29 cellular contexts compared by ENCODE assay signal in the genomic region with DNA sequence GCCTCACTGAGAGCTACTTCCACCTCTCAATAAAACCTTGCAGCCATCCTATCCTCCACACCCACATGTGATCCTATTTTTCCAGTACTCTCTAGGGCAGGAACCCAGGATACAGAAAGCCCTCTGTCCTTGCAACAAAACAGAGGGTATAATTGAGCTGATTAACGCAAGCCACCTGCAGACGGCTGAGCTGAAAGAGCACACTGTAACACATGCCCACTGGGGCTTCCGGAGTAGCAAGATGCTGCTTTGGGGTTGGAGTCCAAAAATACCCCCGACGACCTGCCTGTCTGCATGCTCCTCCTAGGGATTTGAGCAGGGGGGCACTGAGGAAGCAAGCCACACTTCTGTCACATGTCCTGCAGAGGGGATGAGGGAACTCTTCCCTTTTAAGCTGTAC.
"Had no signal": no experiment of that assay in that cellular context is flagged by ENCODE, and none has a peak within 500 bp of the region (broad histone marks: within the 10 kb centered on the region; RNA-seq: fewer than 3 reads in every experiment).

No MANE protein-coding gene starts in this region.

- DNase-seq: activated CD4-positive, alpha-beta T cell treated with anti-CD3 and anti-CD28 coated beads, Interleukin-2, amount 10 ng/mL, durations not matched to agents 24 days and 14 days; activated CD4-positive, alpha-beta T cell treated with anti-CD3 and anti-CD28 coated beads, Interleukin-2, amount 50 U/mL, for 4 hours; activated CD8-positive, alpha-beta T cell treated with anti-CD3 and anti-CD28 coated beads for 36 hours; activated gamma-delta T cell; activated naive CD4-positive, alpha-beta T cell treated with anti-CD3 and anti-CD28 coated beads for 36 hours; activated T-cell treated with anti-CD3 and anti-CD28 coated beads, Interleukin-2, amount 50 U/mL, for 1 hour; adrenal gland; cerebellar nuclear complex; Kasumi-1; KG1; MM.1S; MV-4-11; NCI-H1092; NCI-H1436 treated with DMSO at 0.1 percent for 48 hours; NCI-H1694 treated with DMSO at 0.1 percent for 48 hours; NCI-H2029; NCI-H2107; NCI-H2171; NCI-H2227 treated with DMSO at 0.1 percent for 48 hours; NCI-H446; NCI-H510A treated with DMSO at 0.1 percent for 48 hours; NCI-H526 treated with DMSO at 0.1 percent for 48 hours; NCI-H774; PC-9; Right ventricle myocardium superior; T1000 had no signal

- H3K4me3 ChIP-seq: adrenal gland, PC-9, SK-N-MC had no signal

- H3K4me1 ChIP-seq: adrenal gland had no signal

- H3K27ac ChIP-seq: adrenal gland, PC-9, SK-N-MC had no signal

- FAIRE-seq: bronchial epithelial cell, RCC 7860 had no signal

- H3K36me3 ChIP-seq: adrenal gland had no signal

- H3K27me3 ChIP-seq: adrenal gland had no signal
